15 cellular contexts compared by ENCODE assay signal in the genomic region with DNA sequence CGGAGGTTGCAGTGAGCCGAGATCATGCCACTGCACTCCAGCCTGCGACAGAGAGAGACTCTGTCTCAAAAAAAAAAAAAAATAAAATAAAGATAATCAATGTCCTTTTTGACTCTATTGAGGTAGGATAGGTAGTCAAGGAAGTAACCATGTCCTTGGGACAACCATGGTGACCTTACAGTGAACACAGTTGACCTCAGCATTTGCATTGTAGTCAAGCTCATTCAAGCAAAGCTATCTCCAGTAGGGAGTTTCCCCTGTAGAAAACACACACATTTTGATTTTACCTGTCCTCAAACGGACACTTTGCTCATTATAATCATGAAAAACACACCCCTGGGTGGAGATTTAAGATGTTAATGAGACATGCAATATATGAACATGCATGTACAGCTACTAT.
A peak's percentile ranks its signal among the peaks of the same experiment; 100 is the strongest.
DNase-seq lines count a peak whose midpoint lies in the region; ATAC-seq and TF ChIP-seq lines count a peak whose summit lies in the region.
"Had no signal": no experiment of that assay in that cellular context is flagged by ENCODE, and none has a peak within 500 bp of the region (broad histone marks: within the 10 kb centered on the region; RNA-seq: fewer than 3 reads in every experiment).

No MANE protein-coding gene starts in this region.

- ATAC-seq in GM18870 (IDR thresholded peaks at IDR 0.05; ENCODE audit: unreplicated experiment) (peak; percentile 76), GM21528 (IDR thresholded peaks at IDR 0.05; ENCODE audit: low FRiP score, unreplicated experiment) (peak; percentile 75), HG02981 (IDR thresholded peaks at IDR 0.05; ENCODE audit: unreplicated experiment) (peak; percentile 81), WTC11 (no peak), GM19455 (IDR thresholded peaks at IDR 0.05; ENCODE audit: unreplicated experiment) (no peak)
- ATAC-seq in stimulated activated naive CD8-positive, alpha-beta T cell treated with anti-CD3 and anti-CD28 coated beads, Interleukin-15, Interleukin-2, amounts not matched to agents 100 U/mL and 50 U/mL, for 24 hours: no peak
- ATAC-seq: body of pancreas had no signal

- H3K36me3 Mint-ChIP-seq in WTC11: peaks cover 5% of the 10 kb centered on the region
- H3K36me3 Mint-ChIP-seq in activated naive CD4-positive, alpha-beta T cell treated with anti-CD3 and anti-CD28 coated beads for 36 hours (ENCODE audit: low read depth): no peaks in the 10 kb centered on the region

- CTCF ChIA-PET in WTC11 (lab: Charles Lee): no interaction called here
- CTCF ChIA-PET in activated naive CD4-positive, alpha-beta T cell treated with anti-CD3 and anti-CD28 coated beads for 36 hours (lab: Charles Lee): no interaction called here

- peaks cover 14% of the 10 kb centered on the region for H3K4me1 Mint-ChIP-seq in WTC11
- H3K4me1 Mint-ChIP-seq in activated naive CD4-positive, alpha-beta T cell treated with anti-CD3 and anti-CD28 coated beads for 36 hours (ENCODE audit: low read depth): no peaks in the 10 kb centered on the region

- DNase-seq in NAMALWA (ENCODE audit: low spot score) (peak; percentile 24), WTC11 (ENCODE audit: low spot score) (no peak)
- DNase-seq in stimulated activated naive CD8-positive, alpha-beta T cell treated with anti-CD3 and anti-CD28 coated beads, Interleukin-15, Interleukin-2, amounts not matched to agents 100 U/mL and 50 U/mL, for 24 hours: no peak
- DNase-seq in activated naive CD4-positive, alpha-beta T cell treated with anti-CD3 and anti-CD28 coated beads for 36 hours: no peak
- DNase-seq: activated CD4-positive, alpha-beta T cell treated with anti-CD3 and anti-CD28 coated beads, Interleukin-2, amount 50 U/mL, for 48 hours; activated gamma-delta T cell; body of pancreas; EL; NCI-H1436; NCI-H526 treated with DMSO at 0.1 percent for 48 hours; testis had no signal

- intact Hi-C loops in activated naive CD4-positive, alpha-beta T cell treated with anti-CD3 and anti-CD28 coated beads for 36 hours (cut with micrococcal nuclease): no loop called here

- TF ChIP-seq CTCF in WTC11 (IDR thresholded peaks at IDR 0.05): no peak

- H3K27ac Mint-ChIP-seq in WTC11: no peak overlapping the region
- H3K27ac Mint-ChIP-seq in activated naive CD4-positive, alpha-beta T cell treated with anti-CD3 and anti-CD28 coated beads for 36 hours: no peak overlapping the region

- peaks cover 21% of the 10 kb centered on the region for H3K9me3 Mint-ChIP-seq in WTC11
- H3K9me3 Mint-ChIP-seq in activated naive CD4-positive, alpha-beta T cell treated with anti-CD3 and anti-CD28 coated beads for 36 hours: no peaks in the 10 kb centered on the region

- H3K4me3 Mint-ChIP-seq in WTC11: no peak overlapping the region
- H3K4me3 Mint-ChIP-seq in activated naive CD4-positive, alpha-beta T cell treated with anti-CD3 and anti-CD28 coated beads for 36 hours: no peak overlapping the region

- peaks cover 7% of the 10 kb centered on the region for H3K27me3 Mint-ChIP-seq in WTC11 (ENCODE audit: low read depth)
- H3K27me3 Mint-ChIP-seq in activated naive CD4-positive, alpha-beta T cell treated with anti-CD3 and anti-CD28 coated beads for 36 hours (ENCODE audit: low read depth): peaks cover 10% of the 10 kb centered on the region

- POLR2A ChIA-PET in WTC11 (lab: Charles Lee): no interaction called here

TF ChIP-seq in WTC11, 78 proteins besides CTCF, POLR2A, EP300 and RAD21 (continues in another document):
- TF ChIP-seq RORB (CRISPR knock-in tag; IDR thresholded peaks at IDR 0.05) (no peak), PRRX2 (CRISPR knock-in tag; IDR thresholded peaks at IDR 0.05) (no peak), ESRRA (CRISPR knock-in tag; IDR thresholded peaks at IDR 0.05; ENCODE audit: borderline replicate concordance) (no peak), ZNF232 (CRISPR knock-in tag; IDR thresholded peaks at IDR 0.05) (no peak), NR3C1 (CRISPR knock-in tag; conservative IDR thresholded peaks at IDR 0.05; ENCODE audit: low read depth) (no peak), EMX1 (CRISPR knock-in tag; IDR thresholded peaks at IDR 0.05) (no peak), TEAD4 (CRISPR knock-in tag; IDR thresholded peaks at IDR 0.05) (no peak), GTF2I (CRISPR knock-in tag; conservative IDR thresholded peaks at IDR 0.05) (no peak), FOXP1 (CRISPR knock-in tag; IDR thresholded peaks at IDR 0.05; ENCODE audit: borderline replicate concordance) (no peak)
- TF ChIP-seq, protein P1, sequence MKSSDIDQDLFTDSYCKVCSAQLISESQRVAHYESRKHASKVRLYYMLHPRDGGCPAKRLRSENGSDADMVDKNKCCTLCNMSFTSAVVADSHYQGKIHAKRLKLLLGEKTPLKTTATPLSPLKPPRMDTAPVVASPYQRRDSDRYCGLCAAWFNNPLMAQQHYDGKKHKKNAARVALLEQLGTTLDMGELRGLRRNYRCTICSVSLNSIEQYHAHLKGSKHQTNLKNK (CRISPR knock-in tag; IDR thresholded peaks at IDR 0.05): no peak
- TF ChIP-seq, protein P2, sequence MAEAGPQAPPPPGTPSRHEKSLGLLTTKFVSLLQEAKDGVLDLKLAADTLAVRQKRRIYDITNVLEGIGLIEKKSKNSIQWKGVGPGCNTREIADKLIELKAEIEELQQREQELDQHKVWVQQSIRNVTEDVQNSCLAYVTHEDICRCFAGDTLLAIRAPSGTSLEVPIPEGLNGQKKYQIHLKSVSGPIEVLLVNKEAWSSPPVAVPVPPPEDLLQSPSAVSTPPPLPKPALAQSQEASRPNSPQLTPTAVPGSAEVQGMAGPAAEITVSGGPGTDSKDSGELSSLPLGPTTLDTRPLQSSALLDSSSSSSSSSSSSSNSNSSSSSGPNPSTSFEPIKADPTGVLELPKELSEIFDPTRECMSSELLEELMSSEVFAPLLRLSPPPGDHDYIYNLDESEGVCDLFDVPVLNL (CRISPR knock-in tag; IDR thresholded peaks at IDR 0.05; ENCODE audit: borderline replicate concordance, low read depth): no peak
- TF ChIP-seq, protein P3, sequence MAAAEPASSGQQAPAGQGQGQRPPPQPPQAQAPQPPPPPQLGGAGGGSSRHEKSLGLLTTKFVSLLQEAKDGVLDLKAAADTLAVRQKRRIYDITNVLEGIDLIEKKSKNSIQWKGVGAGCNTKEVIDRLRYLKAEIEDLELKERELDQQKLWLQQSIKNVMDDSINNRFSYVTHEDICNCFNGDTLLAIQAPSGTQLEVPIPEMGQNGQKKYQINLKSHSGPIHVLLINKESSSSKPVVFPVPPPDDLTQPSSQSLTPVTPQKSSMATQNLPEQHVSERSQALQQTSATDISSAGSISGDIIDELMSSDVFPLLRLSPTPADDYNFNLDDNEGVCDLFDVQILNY (CRISPR knock-in tag; IDR thresholded peaks at IDR 0.05): no peak
- TF ChIP-seq, protein P4, sequence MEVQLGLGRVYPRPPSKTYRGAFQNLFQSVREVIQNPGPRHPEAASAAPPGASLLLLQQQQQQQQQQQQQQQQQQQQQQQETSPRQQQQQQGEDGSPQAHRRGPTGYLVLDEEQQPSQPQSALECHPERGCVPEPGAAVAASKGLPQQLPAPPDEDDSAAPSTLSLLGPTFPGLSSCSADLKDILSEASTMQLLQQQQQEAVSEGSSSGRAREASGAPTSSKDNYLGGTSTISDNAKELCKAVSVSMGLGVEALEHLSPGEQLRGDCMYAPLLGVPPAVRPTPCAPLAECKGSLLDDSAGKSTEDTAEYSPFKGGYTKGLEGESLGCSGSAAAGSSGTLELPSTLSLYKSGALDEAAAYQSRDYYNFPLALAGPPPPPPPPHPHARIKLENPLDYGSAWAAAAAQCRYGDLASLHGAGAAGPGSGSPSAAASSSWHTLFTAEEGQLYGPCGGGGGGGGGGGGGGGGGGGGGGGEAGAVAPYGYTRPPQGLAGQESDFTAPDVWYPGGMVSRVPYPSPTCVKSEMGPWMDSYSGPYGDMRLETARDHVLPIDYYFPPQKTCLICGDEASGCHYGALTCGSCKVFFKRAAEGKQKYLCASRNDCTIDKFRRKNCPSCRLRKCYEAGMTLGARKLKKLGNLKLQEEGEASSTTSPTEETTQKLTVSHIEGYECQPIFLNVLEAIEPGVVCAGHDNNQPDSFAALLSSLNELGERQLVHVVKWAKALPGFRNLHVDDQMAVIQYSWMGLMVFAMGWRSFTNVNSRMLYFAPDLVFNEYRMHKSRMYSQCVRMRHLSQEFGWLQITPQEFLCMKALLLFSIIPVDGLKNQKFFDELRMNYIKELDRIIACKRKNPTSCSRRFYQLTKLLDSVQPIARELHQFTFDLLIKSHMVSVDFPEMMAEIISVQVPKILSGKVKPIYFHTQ (CRISPR knock-in tag; IDR thresholded peaks at IDR 0.05): no peak
- TF ChIP-seq, protein P5, sequence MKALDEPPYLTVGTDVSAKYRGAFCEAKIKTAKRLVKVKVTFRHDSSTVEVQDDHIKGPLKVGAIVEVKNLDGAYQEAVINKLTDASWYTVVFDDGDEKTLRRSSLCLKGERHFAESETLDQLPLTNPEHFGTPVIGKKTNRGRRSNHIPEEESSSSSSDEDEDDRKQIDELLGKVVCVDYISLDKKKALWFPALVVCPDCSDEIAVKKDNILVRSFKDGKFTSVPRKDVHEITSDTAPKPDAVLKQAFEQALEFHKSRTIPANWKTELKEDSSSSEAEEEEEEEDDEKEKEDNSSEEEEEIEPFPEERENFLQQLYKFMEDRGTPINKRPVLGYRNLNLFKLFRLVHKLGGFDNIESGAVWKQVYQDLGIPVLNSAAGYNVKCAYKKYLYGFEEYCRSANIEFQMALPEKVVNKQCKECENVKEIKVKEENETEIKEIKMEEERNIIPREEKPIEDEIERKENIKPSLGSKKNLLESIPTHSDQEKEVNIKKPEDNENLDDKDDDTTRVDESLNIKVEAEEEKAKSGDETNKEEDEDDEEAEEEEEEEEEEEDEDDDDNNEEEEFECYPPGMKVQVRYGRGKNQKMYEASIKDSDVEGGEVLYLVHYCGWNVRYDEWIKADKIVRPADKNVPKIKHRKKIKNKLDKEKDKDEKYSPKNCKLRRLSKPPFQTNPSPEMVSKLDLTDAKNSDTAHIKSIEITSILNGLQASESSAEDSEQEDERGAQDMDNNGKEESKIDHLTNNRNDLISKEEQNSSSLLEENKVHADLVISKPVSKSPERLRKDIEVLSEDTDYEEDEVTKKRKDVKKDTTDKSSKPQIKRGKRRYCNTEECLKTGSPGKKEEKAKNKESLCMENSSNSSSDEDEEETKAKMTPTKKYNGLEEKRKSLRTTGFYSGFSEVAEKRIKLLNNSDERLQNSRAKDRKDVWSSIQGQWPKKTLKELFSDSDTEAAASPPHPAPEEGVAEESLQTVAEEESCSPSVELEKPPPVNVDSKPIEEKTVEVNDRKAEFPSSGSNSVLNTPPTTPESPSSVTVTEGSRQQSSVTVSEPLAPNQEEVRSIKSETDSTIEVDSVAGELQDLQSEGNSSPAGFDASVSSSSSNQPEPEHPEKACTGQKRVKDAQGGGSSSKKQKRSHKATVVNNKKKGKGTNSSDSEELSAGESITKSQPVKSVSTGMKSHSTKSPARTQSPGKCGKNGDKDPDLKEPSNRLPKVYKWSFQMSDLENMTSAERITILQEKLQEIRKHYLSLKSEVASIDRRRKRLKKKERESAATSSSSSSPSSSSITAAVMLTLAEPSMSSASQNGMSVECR (CRISPR knock-in tag; IDR thresholded peaks at IDR 0.05; ENCODE audit: borderline replicate concordance): no peak

Comparison
In these comparisons a context has a peak if more than half of its experiments do, and no peak if none do; other contexts are left out.
1. ATAC-seq: peak in GM18870 (single experiment), GM21528 (single experiment) and HG02981 (single experiment); none in stimulated activated naive CD8-positive, alpha-beta T cell treated with anti-CD3 and anti-CD28 coated beads, Interleukin-15, Interleukin-2, amounts not matched to agents 100 U/mL and 50 U/mL, for 24 hours (single experiment), WTC11 (single experiment) and GM19455 (single experiment).